ENCODE assay signal across 8 cellular contexts in the genomic region with DNA sequence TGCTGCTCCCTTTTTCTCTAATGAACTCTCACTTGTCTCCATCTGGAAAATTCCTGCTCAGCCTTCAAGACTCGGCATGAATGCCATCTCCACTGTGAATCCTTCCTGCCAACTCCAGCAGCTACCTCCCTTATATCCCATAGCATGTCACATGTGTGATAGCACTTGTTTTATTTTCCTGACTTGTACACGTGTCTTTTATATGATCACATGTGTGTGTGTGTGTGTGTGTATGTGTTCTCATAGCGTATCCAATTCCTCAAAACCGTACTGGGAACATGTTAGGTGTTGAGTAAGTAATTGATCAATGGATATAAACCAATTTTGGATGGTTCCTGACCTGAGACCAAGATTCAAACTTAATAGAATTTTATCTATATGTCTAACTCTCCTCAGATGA.
"Had no signal": no experiment of that assay in that cellular context is flagged by ENCODE, and none has a peak within 500 bp of the region (broad histone marks: within the 10 kb centered on the region; RNA-seq: fewer than 3 reads in every experiment).

No MANE protein-coding gene starts in this region.

- H3K4me3 ChIP-seq: GM12878 had no signal

- FAIRE-seq: G401.6, GM12878, GM12891, GM12892, GM18507, GM19239 had no signal

- DNase-seq: GDM1, GF-D8 had no signal

- ATAC-seq: GM12878 had no signal
